20 cellular contexts compared by ENCODE assay signal in the genomic region with DNA sequence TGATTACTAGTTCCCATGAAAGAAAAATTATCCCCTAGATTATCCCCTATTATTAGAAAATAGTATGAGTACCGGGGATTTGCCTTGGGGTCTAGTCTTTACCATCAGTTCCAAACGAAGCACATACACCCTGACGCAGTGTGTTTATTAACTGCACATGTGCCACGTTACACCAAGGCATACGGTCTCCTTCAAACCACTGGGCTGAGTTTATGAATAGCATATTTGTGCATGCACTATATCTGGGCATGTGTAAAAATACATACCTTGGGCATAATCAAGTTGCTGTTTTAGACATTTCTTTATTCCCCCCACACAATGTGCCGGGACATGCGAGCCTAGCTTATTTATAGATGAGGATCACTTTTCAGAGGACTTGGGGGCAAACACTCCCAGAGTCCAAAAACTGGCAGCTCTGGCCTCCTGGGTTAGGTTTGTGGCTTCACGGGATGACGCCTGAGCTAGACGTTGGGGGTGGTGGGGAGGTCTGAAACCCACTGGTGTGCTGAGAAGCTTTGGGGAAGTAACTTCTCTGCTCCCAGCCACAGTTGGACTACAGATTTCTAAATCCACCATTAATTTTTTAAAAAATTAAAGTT. TPM values are rescaled to one million over a fixed set of nuclear protein-coding genes. Genes with fewer than 3 reads are reported as not detected.
DNase-seq lines count a peak whose midpoint lies in the region; ATAC-seq, FAIRE-seq and TF ChIP-seq lines count a peak whose summit lies in the region.
"Had no signal": no experiment of that assay in that cellular context is flagged by ENCODE, and none has a peak within 500 bp of the region (broad histone marks: within the 10 kb centered on the region; RNA-seq: fewer than 3 reads in every experiment).

No MANE protein-coding gene starts in this region.

- peak; percentile 18; the same call in 1 of the 3 replicates for ATAC-seq in GM12878
- no peak for ATAC-seq in mucosa of descending colon
- ATAC-seq: HepG2 had no signal

- H3K4me1 ChIP-seq in GM12878 (ENCODE audit: control insufficient read depth, insufficient read depth, low read length) (peaks cover 23% of the 10 kb centered on the region), skeletal muscle tissue (ENCODE audit: control insufficient read depth in 3 of 3, insufficient read depth in 3 of 3, low read length in 3 of 3) (peaks cover 31 to 68% (median 32%) of the 10 kb centered on the region in 3 donors), mucosa of descending colon (ENCODE audit: low read depth) (no peaks in the 10 kb centered on the region)
- H3K4me1 ChIP-seq in effector memory CD4-positive, alpha-beta T cell (ENCODE audit: control insufficient read depth, insufficient read depth, low read length, poor library complexity, severe bottlenecking) = no peaks in the 10 kb centered on the region

- DNase-seq in MV-4-11 (lab: John Stamatoyannopoulos, UW) (peak; percentile 63), GM12878 (ENCODE audit: low read depth, low spot score) (no peak), mesothelial cell of epicardium (ENCODE audit: low spot score in 2 of 2, unreplicated experiment in 2 of 2) (no peak), mesenteric fat pad (ENCODE audit: low spot score) (no peak), mucosa of descending colon (no peak)
- DNase-seq in effector memory CD4-positive, alpha-beta T cell = no peak
- DNase-seq: ACHN; AML-193; CD4-positive, CD25-positive, alpha-beta regulatory T cell; EL; Karpas-422; MM.1S; NCI-H1417 treated with DMSO at 0.1 percent for 48 hours; NCI-H2029; NCI-H2171; NCI-H446 treated with DMSO at 0.1 percent for 48 hours had no signal

- intact Hi-C loops in GM12878 (cut with micrococcal nuclease; ENCODE audit: unreplicated experiment) = no loop called here
- intact Hi-C loops in mucosa of descending colon (cut with DNase I, micrococcal nuclease) = no loop called here

- TF ChIP-seq POLR2A in GM12878 (IDR thresholded peaks at IDR 0.05; ENCODE audit: low read depth, low read length) = no peak

- SMC1A ChIA-PET in GM12878 (lab: Charles Lee; ENCODE audit: uncharacterized antibody, unreplicated experiment) = interaction anchor here (0.7 to 1.5 kb wide), 3 partner anchors 14 to 28 kb away, joined by 3 read pairs; no protein-coding TSS in a partner anchor

- no peaks in the 10 kb centered on the region for H3K9me3 ChIP-seq in GM12878 (replicated peaks; ENCODE audit: control insufficient read depth, insufficient read depth, low read length)
- H3K9me3 ChIP-seq in skeletal muscle tissue (ENCODE audit: control insufficient read depth in 3 of 3, low read length in 3 of 3) = no peaks in the 10 kb centered on the region
- H3K9me3 ChIP-seq in effector memory CD4-positive, alpha-beta T cell (ENCODE audit: control insufficient read depth, low read length) = no peaks in the 10 kb centered on the region
- no peaks in the 10 kb centered on the region for H3K9me3 ChIP-seq in mucosa of descending colon

- no peak overlapping the region for H2AFZ ChIP-seq in GM12878 (ENCODE audit: control insufficient read depth, low read depth, low read length)

- TF ChIP-seq EP300 in GM12878 (IDR thresholded peaks at IDR 0.05; ENCODE audit: borderline replicate concordance in 1 of 2, control insufficient read depth in 1 of 2, low read depth in 2 of 2, low read length in 2 of 2) = no peak

- H3K27ac ChIP-seq in GM12878 (ENCODE audit: control insufficient read depth, insufficient read depth) (no peak overlapping the region), skeletal muscle tissue (ENCODE audit: low read depth, low read length) (peak overlapping the region; percentile 84)
- no peak overlapping the region for H3K27ac ChIP-seq in effector memory CD4-positive, alpha-beta T cell (ENCODE audit: insufficient read depth, low read length, poor library complexity, severe bottlenecking)

- RAD21 ChIA-PET in GM12878 (lab: Charles Lee; ENCODE audit: unreplicated experiment) = interaction anchor here (2.2 kb wide), 1 partner anchor 15 kb away, joined by 12 read pairs; no protein-coding TSS in a partner anchor

- H3K27me3 ChIP-seq in GM12878 (replicated peaks in 1 of 2; ENCODE audit: control insufficient read depth in 2 of 2, insufficient read depth in 2 of 2, low read length in 1 of 2) (no peaks in the 10 kb centered on the region), skeletal muscle tissue (ENCODE audit: control insufficient read depth in 3 of 3, insufficient read depth in 3 of 3, low read length in 3 of 3) (no peaks in the 10 kb centered on the region)
- H3K27me3 ChIP-seq in effector memory CD4-positive, alpha-beta T cell (replicated peaks; ENCODE audit: control insufficient read depth, insufficient read depth, low read length, poor library complexity, severe bottlenecking) = no peaks in the 10 kb centered on the region

- H3K9ac ChIP-seq in GM12878 (ENCODE audit: control insufficient read depth, insufficient read depth, low read length) (no peak overlapping the region), skeletal muscle tissue (ENCODE audit: low read depth in 1 of 3, low read length in 3 of 3) (peak overlapping the region; percentile 44 to 68 (median 62))

- no peaks in the 10 kb centered on the region for H3K36me3 ChIP-seq in GM12878 (ENCODE audit: control insufficient read depth in 2 of 2, insufficient read depth in 2 of 2, low read length in 1 of 2)
- peaks cover 0 to 3% (median 0%) of the 10 kb centered on the region in 3 donors for H3K36me3 ChIP-seq in skeletal muscle tissue (ENCODE audit: control insufficient read depth in 3 of 3, insufficient read depth in 3 of 3, low read length in 3 of 3)
- no peaks in the 10 kb centered on the region for H3K36me3 ChIP-seq in effector memory CD4-positive, alpha-beta T cell (ENCODE audit: control insufficient read depth, insufficient read depth, low read length)
- H3K36me3 ChIP-seq in mucosa of descending colon (ENCODE audit: low read depth) = no peaks in the 10 kb centered on the region

- H3K36me3 Mint-ChIP-seq in mesothelial cell of epicardium = no peaks in the 10 kb centered on the region
- H3K36me3 Mint-ChIP-seq: CD4-positive, CD25-positive, alpha-beta regulatory T cell had no signal

- H3K4me3 ChIP-seq in GM12878 (no peak overlapping the region), skeletal muscle tissue (ENCODE audit: low read length in 3 of 3) (peak overlapping the region in 2 of 3 donors; percentile 1 to 15), mucosa of descending colon (no peak overlapping the region)
- H3K4me3 ChIP-seq in effector memory CD4-positive, alpha-beta T cell (ENCODE audit: insufficient read depth, low read depth, low read length, poor library complexity, severe bottlenecking) = no peak overlapping the region

- no peak overlapping the region for H3K4me2 ChIP-seq in GM12878 (ENCODE audit: control insufficient read depth, insufficient read depth)

- no peak overlapping the region for H3K4me3 Mint-ChIP-seq in mesothelial cell of epicardium
- H3K4me3 Mint-ChIP-seq: CD4-positive, CD25-positive, alpha-beta regulatory T cell had no signal

- no TSS peak for BruUV-seq in GM12878 (replicated peaks; lab: Mats Ljungman, UMichigan)

- FAIRE-seq in GM12878 (lab: Jason Lieb, UNC) = no peak
- FAIRE-seq: GM19239, HepG2 had no signal

- peak overlapping the region; percentile 45 for H3K27ac Mint-ChIP-seq in mesothelial cell of epicardium
- H3K27ac Mint-ChIP-seq: CD4-positive, CD25-positive, alpha-beta regulatory T cell had no signal

- H3K27me3 Mint-ChIP-seq in mesothelial cell of epicardium (ENCODE audit: low read depth) = no peaks in the 10 kb centered on the region

- CTCF ChIA-PET in GM12878 (lab: Yijun Ruan, JAX) = interaction anchor here (0.8 to 3.3 kb wide), 4 partner anchors 15 to 86 kb away, joined by 3 to 10 read pairs (median 3); no protein-coding TSS in a partner anchor

- no peaks in the 10 kb centered on the region for H3K79me2 ChIP-seq in GM12878 (ENCODE audit: control insufficient read depth, insufficient read depth, low read length)

- H4K20me1 ChIP-seq in GM12878 (ENCODE audit: control insufficient read depth, insufficient read depth) = no peaks in the 10 kb centered on the region

- no peak for TF ChIP-seq RAD21 in GM12878 (IDR thresholded peaks at IDR 0.05; ENCODE audit: insufficient read depth, low read depth, low read length)

- no peaks in the 10 kb centered on the region for H3K9me3 Mint-ChIP-seq in mesothelial cell of epicardium
- H3K9me3 Mint-ChIP-seq: CD4-positive, CD25-positive, alpha-beta regulatory T cell had no signal

- WGBS in GM12878 (ENCODE audit: insufficient coverage, insufficient replicate concordance, low lambda C conversion rate, missing lambda C conversion rate) = 39% methylated on average over 10 of the region's 10 CpGs

- TF ChIP-seq CTCF in GM12878 (IDR thresholded peaks at IDR 0.05 in 2 of 3, conservative IDR thresholded peaks at IDR 0.05 in 1 of 3; ENCODE audit: control insufficient read depth in 2 of 3, extremely low read depth in 1 of 3, insufficient read depth in 1 of 3, low read depth in 3 of 3, low read length in 3 of 3) (no peak), mesothelial cell of epicardium (IDR thresholded peaks at IDR 0.05; ENCODE audit: unreplicated experiment) (no peak), mucosa of descending colon (IDR thresholded peaks at IDR 0.05) (no peak)

- H3K4me1 Mint-ChIP-seq in mesothelial cell of epicardium = peaks cover 11% of the 10 kb centered on the region
- H3K4me1 Mint-ChIP-seq: CD4-positive, CD25-positive, alpha-beta regulatory T cell had no signal

- in situ Hi-C loops in GM12878 (cut with MboI) = no loop called here

- POLR2A ChIA-PET in GM12878 (lab: Charles Lee) = interaction anchor here (0.6 kb wide), 2 partner anchors 10 to 81 kb away, joined by 3 to 6 read pairs; no protein-coding TSS in a partner anchor

RNA-seq across cellular contexts. Expression of gene IGDCC4, which starts 16.2 kb away (rescaled TPM):
- 10.0 and 14.3 TPM in 2 replicates for total RNA-seq in GM12878 (2013; cell fraction: nucleolus; rRNA removed)
- total RNA-seq in GM12878 (2014; rRNA removed) = 0.05 and 0.06 TPM in 2 replicates
- total RNA-seq in GM12878 (2014; rRNA removed; fragmentation: Illumina TruSeq; extraction: Trizol) = 0.04 and 0.09 TPM in 2 replicates
- 0.21 and 0.74 TPM in 2 replicates for total RNA-seq in GM12878 (2021)
- 0.16 TPM for polyA plus RNA-seq in GM12878 (2011; ENCODE audit: low read depth)
- polyA plus RNA-seq in GM12878 (2011; rRNA removed) = 0.18 and 0.27 TPM in 2 replicates
- polyA plus RNA-seq in GM12878 (2011; cell fraction: cytosol; rRNA removed) = 0.19 and 0.22 TPM in 2 replicates
- 1.8 and 2.2 TPM in 2 replicates for polyA plus RNA-seq in GM12878 (2011; cell fraction: nucleus; rRNA removed)
- polyA plus RNA-seq in GM12878 (2012) = 0.37 and 0.55 TPM in 2 replicates
- 0.18 and 0.29 TPM in 2 replicates for polyA plus RNA-seq in GM12878 (2014; fragmentation: Illumina TruSeq; extraction: Trizol)
- polyA plus RNA-seq in GM12878 (2014; fragmentation: Nextera tagmentation; extraction: Ambion mirVana) = under 1 TPM; 0.08 to 0.16 TPM
- 0.24 and 0.41 TPM in 2 replicates for polyA plus RNA-seq in GM12878 (2014; rRNA removed)
- under 1 TPM; 0.06 to 0.17 TPM for polyA plus RNA-seq in GM12878 (2016; fragmentation: Nextera tagmentation; extraction: Ambion mirVana)
- 0.15 and 1.8 TPM in 2 replicates for polyA minus RNA-seq in GM12878 (2011; rRNA and poly(A)+ RNA removed)
- not detected in 2 replicates for polyA minus RNA-seq in GM12878 (2011; cell fraction: cytosol; rRNA and poly(A)+ RNA removed)
- polyA minus RNA-seq in GM12878 (2011; cell fraction: nucleus; rRNA and poly(A)+ RNA removed) = 0.97 and 1.1 TPM in 2 replicates
- total RNA-seq in mesothelial cell of epicardium = 38.6 to 43.3 TPM (median 43.2 TPM) in 3 replicates
- total RNA-seq in skeletal muscle tissue = 35.5 TPM
- total RNA-seq in mesenteric fat pad = 0.64 TPM
- total RNA-seq in mucosa of descending colon = 1 to 10 TPM in 2 of 3 donors, under 1 TPM in 1; 0.90 to 1.7 (median 1.0) TPM

RNA-seq across cellular contexts. Expression of gene IGDCC3, which starts 28.7 kb away (rescaled TPM):
- total RNA-seq in GM12878 (2013; cell fraction: nucleolus; rRNA removed) = not detected in 2 replicates
- not detected in 2 replicates for total RNA-seq in GM12878 (2014; rRNA removed)
- total RNA-seq in GM12878 (2014; rRNA removed; fragmentation: Illumina TruSeq; extraction: Trizol) = not detected in 2 replicates
- 0.10 and 0.13 TPM in 2 replicates for total RNA-seq in GM12878 (2021)
- polyA plus RNA-seq in GM12878 (2011; ENCODE audit: low read depth) = not detected
- not detected in 2 replicates for polyA plus RNA-seq in GM12878 (2011; rRNA removed)
- not detected in 2 replicates for polyA plus RNA-seq in GM12878 (2011; cell fraction: cytosol; rRNA removed)
- polyA plus RNA-seq in GM12878 (2011; cell fraction: nucleus; rRNA removed) = not detected in 2 replicates
- not detected in 2 replicates for polyA plus RNA-seq in GM12878 (2012)
- polyA plus RNA-seq in GM12878 (2014; fragmentation: Illumina TruSeq; extraction: Trizol) = not detected in 2 replicates
- not detected for polyA plus RNA-seq in GM12878 (2014; fragmentation: Nextera tagmentation; extraction: Ambion mirVana)
- polyA plus RNA-seq in GM12878 (2014; rRNA removed) = not detected in 2 replicates
- polyA plus RNA-seq in GM12878 (2016; fragmentation: Nextera tagmentation; extraction: Ambion mirVana) = under 1 TPM; 0.15 to 0.20 TPM
- not detected in 2 replicates for polyA minus RNA-seq in GM12878 (2011; rRNA and poly(A)+ RNA removed)
- not detected in 2 replicates for polyA minus RNA-seq in GM12878 (2011; cell fraction: cytosol; rRNA and poly(A)+ RNA removed)
- polyA minus RNA-seq in GM12878 (2011; cell fraction: nucleus; rRNA and poly(A)+ RNA removed) = not detected in 2 replicates
- 34.8 to 40.6 TPM (median 35.1 TPM) in 3 replicates for total RNA-seq in mesothelial cell of epicardium
- total RNA-seq in skeletal muscle tissue = 1.0 TPM
- not detected for total RNA-seq in mesenteric fat pad
- total RNA-seq in mucosa of descending colon = under 1 TPM in 1 of 3 donors, not detected in 2; 0.51 TPM
- total RNA-seq: CD4-positive, CD25-positive, alpha-beta regulatory T cell; H4 had no signal
- polyA plus RNA-seq: CD4-positive, CD25-positive, alpha-beta regulatory T cell had no signal

Comparison
In these comparisons a context has a peak if more than half of its experiments do, and no peak if none do; other contexts are left out.
1. H3K4me3 ChIP-seq: peak in skeletal muscle tissue (2 of 3); none in GM12878 (single experiment), effector memory CD4-positive, alpha-beta T cell (single experiment) and mucosa of descending colon (single experiment).
2. RNA of gene IGDCC3, which starts 28.7 kb away (total RNA-seq): 34.8 to 40.6 TPM in mesothelial cell of epicardium; 1.0 TPM in skeletal muscle tissue (single experiment), 0.51 TPM in mucosa of descending colon, 0.10 to 0.13 TPM in GM12878 and not detected in mesenteric fat pad (single experiment); every median in the first group is over 10 times any median in the second.